1 cellular context compared by ENCODE assay signal in the genomic region with DNA sequence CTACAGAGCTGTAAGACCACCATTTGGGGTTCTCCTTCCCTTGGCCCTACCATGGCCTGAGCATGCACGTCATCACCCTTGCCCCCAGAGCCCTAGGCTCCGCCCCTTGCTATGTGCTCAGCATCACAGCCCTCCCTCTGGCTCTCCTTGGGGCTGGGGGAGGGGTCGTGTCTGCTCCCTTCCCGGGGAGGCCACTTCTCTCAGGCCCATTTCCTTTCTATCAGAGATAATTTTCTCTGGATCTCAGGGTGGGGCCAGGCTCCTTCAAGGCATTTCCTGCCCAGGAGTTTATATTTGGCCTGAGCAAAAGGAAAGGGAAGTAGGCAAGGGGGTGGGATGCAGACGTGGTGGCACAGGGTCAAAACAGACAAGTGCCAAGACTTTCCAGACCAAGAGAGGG.
TF ChIP-seq lines count a peak whose summit lies in the region.

No MANE protein-coding gene starts in this region.

TF ChIP-seq in K562, 482 proteins besides CTCF, POLR2A, EP300 and RAD21 (continued from another document):
- TF ChIP-seq ADNP (tag; IDR thresholded peaks at IDR 0.05) (no peak), PURB (CRISPR knock-in tag; IDR thresholded peaks at IDR 0.05; ENCODE audit: low read depth) (no peak), ATF1 (CRISPR knock-in tag; IDR thresholded peaks at IDR 0.05) (no peak), ATF1 (tag; IDR thresholded peaks at IDR 0.05) (no peak)
- TF ChIP-seq, protein P1, sequence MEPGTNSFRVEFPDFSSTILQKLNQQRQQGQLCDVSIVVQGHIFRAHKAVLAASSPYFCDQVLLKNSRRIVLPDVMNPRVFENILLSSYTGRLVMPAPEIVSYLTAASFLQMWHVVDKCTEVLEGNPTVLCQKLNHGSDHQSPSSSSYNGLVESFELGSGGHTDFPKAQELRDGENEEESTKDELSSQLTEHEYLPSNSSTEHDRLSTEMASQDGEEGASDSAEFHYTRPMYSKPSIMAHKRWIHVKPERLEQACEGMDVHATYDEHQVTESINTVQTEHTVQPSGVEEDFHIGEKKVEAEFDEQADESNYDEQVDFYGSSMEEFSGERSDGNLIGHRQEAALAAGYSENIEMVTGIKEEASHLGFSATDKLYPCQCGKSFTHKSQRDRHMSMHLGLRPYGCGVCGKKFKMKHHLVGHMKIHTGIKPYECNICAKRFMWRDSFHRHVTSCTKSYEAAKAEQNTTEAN (CRISPR knock-in tag; IDR thresholded peaks at IDR 0.05) = no peak
